ENCODE assay signal across 18 cellular contexts in genomic region chr3:45932112-45932511, GRCh38. TPM values are rescaled to one million over a fixed set of nuclear protein-coding genes. Genes with fewer than 3 reads are reported as not detected.
DNase-seq lines count a peak whose midpoint lies in the region; ATAC-seq and TF ChIP-seq lines count a peak whose summit lies in the region.
"Had no signal": no experiment of that assay in that cellular context is flagged by ENCODE, and none has a peak within 500 bp of the region (broad histone marks: within the 10 kb centered on the region; RNA-seq: fewer than 3 reads in every experiment).

No MANE protein-coding gene starts in this region.

- no peaks in the 10 kb centered on the region for H3K9me3 ChIP-seq in WERI-Rb-1 (ENCODE audit: severe bottlenecking)

- TF ChIP-seq CTCF in omental fat pad (IDR thresholded peaks at IDR 0.05) (no peak), WERI-Rb-1 (IDR thresholded peaks at IDR 0.05; ENCODE audit: low read depth, low read length) (no peak)

- no peak overlapping the region for H3K4me3 ChIP-seq in WERI-Rb-1 (ENCODE audit: low read depth, low read length)
- H3K4me3 ChIP-seq: GM23248 had no signal

- H3K27ac ChIP-seq in caudate nucleus (ENCODE audit: low read depth, low read length) (no peak overlapping the region), WERI-Rb-1 (no peak overlapping the region)
- H3K27ac ChIP-seq: GM23248 had no signal

- H3K36me3 ChIP-seq in WERI-Rb-1 = peaks cover 100% of the 10 kb centered on the region

- peak; percentile 68 for DNase-seq in CD1c-positive myeloid dendritic cell (ENCODE audit: extremely low spot score)
- DNase-seq in MV-4-11 (lab: John Stamatoyannopoulos, UW) = peak; percentile 79
- DNase-seq in SKM-1 treated with dmso at 0.1 percent for 144 hours (lab: John Stamatoyannopoulos, UW; ENCODE audit: unreplicated experiment) = peak; percentile 70
- no peak for DNase-seq in omental fat pad (ENCODE audit: low spot score)
- DNase-seq in dedifferentiated amniotic fluid mesenchymal stem cell (ENCODE audit: extremely low spot score) = no peak
- DNase-seq in caudate nucleus (lab: John Stamatoyannopoulos, UW) = no peak
- DNase-seq in WERI-Rb-1 = no peak
- DNase-seq: ACHN; CD8-positive, alpha-beta T cell; DMS79 treated with DMSO at 0.1 percent for 48 hours; GM23248; NCI-H1048; NCI-H146; NCI-H226; NCI-H526 treated with DMSO at 0.1 percent for 48 hours had no signal

- no peaks in the 10 kb centered on the region for H3K27me3 ChIP-seq in WERI-Rb-1 (ENCODE audit: insufficient read depth, low read depth, severe bottlenecking)

- ATAC-seq in omental fat pad (ENCODE audit: low FRiP score) = peak; percentile 28
- ATAC-seq: CD8-positive, alpha-beta T cell had no signal

RNA-seq across cellular contexts. Expression of gene CXCR6, which starts 11.2 kb away (rescaled TPM):
- 10 to 100 TPM in 1 of 4 donors, 1 to 10 TPM in 3; 2.5 to 14.7 (median 2.7) TPM for total RNA-seq in omental fat pad
- total RNA-seq: B cell, GM23248, HT-29, LHCN-M2 had no signal

RNA-seq across cellular contexts. Expression of gene CCR9, which starts 45.8 kb away (rescaled TPM):
- under 1 TPM in 1 of 4 donors, not detected in 3; 0.24 TPM for total RNA-seq in omental fat pad
- total RNA-seq: GM23248, HT-29, LHCN-M2 had no signal

Comparison
In these comparisons a context has a peak if more than half of its experiments do, and no peak if none do; other contexts are left out.
1. DNase-seq: peak in CD1c-positive myeloid dendritic cell (single experiment), MV-4-11 (single experiment) and SKM-1 treated with dmso at 0.1 percent for 144 hours (single experiment); none in omental fat pad (single experiment), dedifferentiated amniotic fluid mesenchymal stem cell (single experiment), caudate nucleus (0 of 61) and WERI-Rb-1 (single experiment).